In the genomic region with DNA sequence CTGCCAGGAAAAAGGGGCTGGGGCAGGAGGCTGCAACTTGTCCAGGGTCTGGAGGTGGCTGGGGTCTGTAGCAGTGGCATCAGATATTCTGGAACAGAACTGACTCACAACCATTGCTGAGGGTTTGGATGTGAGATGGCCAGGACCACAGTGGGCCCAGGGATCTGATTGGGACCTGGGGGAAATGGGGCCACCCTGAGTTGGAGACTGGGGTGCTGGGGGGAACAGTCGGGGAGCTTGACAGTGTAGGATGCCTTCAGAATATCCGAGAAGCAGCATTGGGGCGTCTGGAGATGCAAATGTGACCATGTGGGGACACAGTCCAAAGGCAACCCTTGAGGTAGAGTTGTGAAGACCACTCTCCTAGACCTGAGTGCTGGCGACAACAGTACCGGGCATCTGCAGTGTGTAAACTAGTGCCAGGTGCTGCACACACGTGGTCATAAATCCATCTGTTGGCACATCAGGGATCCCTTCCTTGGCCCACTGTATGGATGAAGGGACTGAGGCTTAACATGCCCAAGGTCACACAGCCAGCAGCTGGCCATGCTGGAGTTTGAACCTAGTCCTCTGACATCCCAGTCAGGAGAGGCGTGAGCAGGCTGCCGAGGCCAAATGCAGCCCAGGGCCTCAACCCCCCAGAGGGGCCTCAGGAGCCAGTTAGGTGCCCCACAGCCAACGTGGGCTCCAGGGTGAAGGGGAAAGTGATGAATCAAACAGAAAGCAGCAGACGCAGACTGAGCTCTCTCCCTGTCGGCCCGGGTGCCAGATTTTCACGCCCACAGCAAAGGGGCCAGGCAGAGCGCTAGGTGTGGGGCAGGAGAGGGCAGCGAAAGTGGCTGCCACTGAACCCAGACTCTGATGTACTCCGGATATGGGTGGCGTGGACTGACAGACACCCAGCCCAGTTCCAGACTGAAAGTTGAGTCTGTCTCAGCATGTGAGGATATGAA, we compare ENCODE assay signal across 10 cellular contexts. TPM values are rescaled to one million over a fixed set of nuclear protein-coding genes. Genes with fewer than 3 reads are reported as not detected.
DNase-seq lines count a peak whose midpoint lies in the region; ATAC-seq and TF ChIP-seq lines count a peak whose summit lies in the region.
"Had no signal": no experiment of that assay in that cellular context is flagged by ENCODE, and none has a peak within 500 bp of the region (broad histone marks: within the 10 kb centered on the region; RNA-seq: fewer than 3 reads in every experiment).

No MANE protein-coding gene starts in this region.

- peak overlapping the region in 1 of 2 donors; percentile 29 for H3K4me3 ChIP-seq in CD4-positive, alpha-beta memory T cell (ENCODE audit: low read length in 2 of 2)

- ATAC-seq in HG02885 (IDR thresholded peaks at IDR 0.05; ENCODE audit: poor library complexity, unreplicated experiment): peak; percentile 44
- ATAC-seq in GM21423 (IDR thresholded peaks at IDR 0.05; ENCODE audit: unreplicated experiment): no peak
- no peak for ATAC-seq in HG03159 (IDR thresholded peaks at IDR 0.05; ENCODE audit: unreplicated experiment)
- ATAC-seq in HG02763 (IDR thresholded peaks at IDR 0.05; ENCODE audit: unreplicated experiment): no peak
- ATAC-seq: HCT116 had no signal

- H3K9me3 Mint-ChIP-seq in CD4-positive, alpha-beta memory T cell: no peaks in the 10 kb centered on the region
- no peaks in the 10 kb centered on the region for H3K9me3 Mint-ChIP-seq in activated T-cell treated with anti-CD3 and anti-CD28 coated beads, Interleukin-2, amount 50 U/mL, for 24 hours
- H3K9me3 Mint-ChIP-seq in nephron progenitor cell: no peaks in the 10 kb centered on the region

- peaks cover 74% of the 10 kb centered on the region for H3K4me1 ChIP-seq in CD4-positive, alpha-beta memory T cell (ENCODE audit: insufficient read depth, low read length)

- no peaks in the 10 kb centered on the region for H3K36me3 ChIP-seq in CD4-positive, alpha-beta memory T cell (ENCODE audit: insufficient read depth, low read length)

- peak overlapping the region; percentile 51 for H3K27ac ChIP-seq in CD4-positive, alpha-beta memory T cell (ENCODE audit: low read depth, low read length)

- intact Hi-C loops in CD4-positive, alpha-beta memory T cell (cut with micrococcal nuclease): no loop called here

- H3K27me3 Mint-ChIP-seq in CD4-positive, alpha-beta memory T cell: no peaks in the 10 kb centered on the region
- no peaks in the 10 kb centered on the region for H3K27me3 Mint-ChIP-seq in activated T-cell treated with anti-CD3 and anti-CD28 coated beads, Interleukin-2, amount 50 U/mL, for 24 hours
- peaks cover 2% of the 10 kb centered on the region for H3K27me3 Mint-ChIP-seq in nephron progenitor cell (ENCODE audit: low read depth, poor library complexity)

- peak in 4 of 5 donors; percentile 33 to 81 (median 39) for DNase-seq in CD4-positive, alpha-beta memory T cell
- peak; percentile 89 for DNase-seq in activated T-cell treated with anti-CD3 and anti-CD28 coated beads, Interleukin-2, amount 50 U/mL, for 24 hours
- DNase-seq in nephron progenitor cell: no peak
- DNase-seq in SIG-M5 treated with dmso at 0.1 percent for 504 hours (lab: John Stamatoyannopoulos, UW; ENCODE audit: unreplicated experiment): no peak
- DNase-seq: NCI-H1417 treated with DMSO at 0.1 percent for 48 hours had no signal

- peak overlapping the region; percentile 52 to 84 (median 74) for H3K4me3 Mint-ChIP-seq in CD4-positive, alpha-beta memory T cell
- peak overlapping the region; percentile 40 for H3K4me3 Mint-ChIP-seq in activated T-cell treated with anti-CD3 and anti-CD28 coated beads, Interleukin-2, amount 50 U/mL, for 24 hours
- H3K4me3 Mint-ChIP-seq in nephron progenitor cell: no peak overlapping the region

- H3K9me3 ChIP-seq in CD4-positive, alpha-beta memory T cell (ENCODE audit: control insufficient read depth in 1 of 2, low read length in 2 of 2): no peaks in the 10 kb centered on the region

- peak overlapping the region; percentile 83 to 97 (median 93) for H3K27ac Mint-ChIP-seq in CD4-positive, alpha-beta memory T cell
- peak overlapping the region; percentile 99 for H3K27ac Mint-ChIP-seq in activated T-cell treated with anti-CD3 and anti-CD28 coated beads, Interleukin-2, amount 50 U/mL, for 24 hours
- H3K27ac Mint-ChIP-seq in nephron progenitor cell: peak overlapping the region; percentile 25

- TF ChIP-seq CTCF in nephron progenitor cell (IDR thresholded peaks at IDR 0.05): no peak

- CTCF ChIA-PET in CD4-positive, alpha-beta memory T cell (lab: Charles Lee; ENCODE audit: partially characterized antibody): interaction anchor here (2.0 to 11.1 kb wide), 5 partner anchors 10 to 65 kb away, joined by 8 to 492 read pairs (median 87); a partner anchor contains a TSS

- H3K27me3 ChIP-seq in CD4-positive, alpha-beta memory T cell (ENCODE audit: insufficient read depth, low read length): no peaks in the 10 kb centered on the region

- peaks cover 0 to 8% of the 10 kb centered on the region in 2 donors for H3K36me3 Mint-ChIP-seq in CD4-positive, alpha-beta memory T cell
- peaks cover 63% of the 10 kb centered on the region for H3K36me3 Mint-ChIP-seq in activated T-cell treated with anti-CD3 and anti-CD28 coated beads, Interleukin-2, amount 50 U/mL, for 24 hours (ENCODE audit: low read depth)
- peaks cover 7% of the 10 kb centered on the region for H3K36me3 Mint-ChIP-seq in nephron progenitor cell (ENCODE audit: low read depth)

- POLR2A ChIA-PET in CD4-positive, alpha-beta memory T cell (lab: Charles Lee; ENCODE audit: partially characterized antibody): interaction anchor here (1.2 to 11.1 kb wide), 4 partner anchors 10 to 238 kb away, joined by 3 to 577 read pairs (median 141); a partner anchor contains a TSS

- peaks cover 44 to 79% (median 60%) of the 10 kb centered on the region in 4 donors for H3K4me1 Mint-ChIP-seq in CD4-positive, alpha-beta memory T cell
- H3K4me1 Mint-ChIP-seq in activated T-cell treated with anti-CD3 and anti-CD28 coated beads, Interleukin-2, amount 50 U/mL, for 24 hours (ENCODE audit: low read depth): peaks cover 98% of the 10 kb centered on the region
- H3K4me1 Mint-ChIP-seq in nephron progenitor cell: peaks cover 4% of the 10 kb centered on the region

RNA-seq across cellular contexts. Expression of a gene that starts 18.8 kb away (rescaled TPM):
- 10 to 100 TPM; 55.3 to 56.7 TPM for total RNA-seq in CD4-positive, alpha-beta memory T cell
- polyA plus RNA-seq in CD4-positive, alpha-beta memory T cell: 10 to 100 TPM; 21.2 to 36.7 TPM

RNA-seq across cellular contexts. Expression of a gene that starts 20.5 kb away (rescaled TPM):
- 10 to 100 TPM; 14.3 to 16.2 TPM for total RNA-seq in CD4-positive, alpha-beta memory T cell
- 10 to 100 TPM; 14.2 to 22.3 TPM for polyA plus RNA-seq in CD4-positive, alpha-beta memory T cell

RNA-seq across cellular contexts. Expression of a gene that starts 23.5 kb away (rescaled TPM):
- total RNA-seq in CD4-positive, alpha-beta memory T cell: 10 to 100 TPM; 14.7 to 15.2 TPM
- polyA plus RNA-seq in CD4-positive, alpha-beta memory T cell: 100 to 1,000 TPM in 1 of 2 donors, 10 to 100 TPM in 1; 92.1 to 248 TPM

RNA-seq across cellular contexts. Expression of a gene that starts 28.9 kb away (rescaled TPM):
- 10 to 100 TPM; 36.4 to 40.1 TPM for total RNA-seq in CD4-positive, alpha-beta memory T cell
- polyA plus RNA-seq in CD4-positive, alpha-beta memory T cell: 10 to 100 TPM; 71.2 to 93.2 TPM

Comparison
In these comparisons a context has a peak if more than half of its experiments do, and no peak if none do; other contexts are left out.
1. DNase-seq: peak in CD4-positive, alpha-beta memory T cell (4 of 5) and activated T-cell treated with anti-CD3 and anti-CD28 coated beads, Interleukin-2, amount 50 U/mL, for 24 hours (single experiment); none in nephron progenitor cell (single experiment) and SIG-M5 treated with dmso at 0.1 percent for 504 hours (single experiment).
2. H3K27ac Mint-ChIP-seq: peak in every context shown above with its lines; median percentile 99 in activated T-cell treated with anti-CD3 and anti-CD28 coated beads, Interleukin-2, amount 50 U/mL, for 24 hours; 93 in CD4-positive, alpha-beta memory T cell; 25 in nephron progenitor cell.